1 cellular context compared by ENCODE assay signal in the genomic region with DNA sequence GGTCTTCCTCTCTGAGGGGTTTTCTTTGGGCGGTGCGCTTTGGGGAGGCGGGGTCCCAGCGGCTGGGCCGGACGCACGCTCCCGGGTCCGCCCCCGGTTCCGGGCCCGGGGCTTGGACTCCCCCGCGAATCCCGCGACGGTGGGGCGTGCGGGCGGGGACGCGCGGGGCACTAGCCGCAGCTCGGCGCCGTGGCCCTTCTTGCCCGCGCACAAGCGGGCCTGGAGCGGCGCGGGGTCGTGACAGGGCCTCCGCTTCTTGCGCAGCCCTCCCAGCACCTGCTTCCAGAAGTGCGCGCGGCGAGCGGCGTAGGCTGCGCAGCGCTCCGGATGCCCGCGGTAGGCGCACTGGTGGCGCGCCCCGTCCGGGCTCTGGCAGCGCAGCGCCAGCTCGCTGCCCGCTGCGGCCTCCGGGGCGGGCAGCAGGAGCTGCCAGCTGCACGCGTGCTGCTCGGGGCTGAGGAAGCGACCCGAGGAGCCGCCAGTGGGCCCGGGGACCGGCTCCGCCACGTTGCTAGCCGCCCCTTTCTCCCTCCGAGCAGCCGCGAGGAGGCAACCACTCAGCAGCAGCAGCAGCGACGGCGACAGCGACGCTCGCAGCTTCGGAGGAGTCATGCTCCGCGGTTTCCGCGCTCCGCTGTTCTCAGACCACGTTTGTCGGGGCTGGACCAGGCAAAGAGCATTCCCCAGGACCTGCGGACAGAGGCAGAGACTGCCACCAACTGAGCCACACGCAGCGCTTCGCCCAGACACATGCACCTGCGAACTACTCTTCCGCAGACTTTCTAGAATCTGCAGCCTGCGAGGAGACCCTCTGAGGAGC.
TF ChIP-seq lines count a peak whose summit lies in the region.

No MANE protein-coding gene starts in this region.

TF ChIP-seq in HepG2, 621 proteins besides CTCF, POLR2A, EP300 and RAD21 (continued from another document and continues in another):
- TF ChIP-seq SOX5 (CRISPR knock-in tag; IDR thresholded peaks at IDR 0.05; ENCODE audit: borderline replicate concordance) (peak; percentile 58; the same call in 1 of the 2 replicates), KAT2B (IDR thresholded peaks at IDR 0.05; ENCODE audit: borderline replicate concordance, low read depth, low read length) (no peak), NFKBIZ (CRISPR knock-in tag; IDR thresholded peaks at IDR 0.05) (0 out of 2 replicates have a peak, but pooled peaks have one; percentile 11), ZNF570 (CRISPR knock-in tag; IDR thresholded peaks at IDR 0.05; ENCODE audit: borderline replicate concordance) (no peak), ERF (CRISPR knock-in tag; IDR thresholded peaks at IDR 0.05) (no peak), ZMYM3 (CRISPR knock-in tag; IDR thresholded peaks at IDR 0.05) (no peak; the same call in 1 of the 2 replicates), ATF7-NPFF (CRISPR knock-in tag; IDR thresholded peaks at IDR 0.05; ENCODE audit: low read depth) (peak; percentile 89), HNRNPK (IDR thresholded peaks at IDR 0.05; ENCODE audit: low read depth, low read length, poor library complexity, severe bottlenecking) (no peak), ZNF101 (CRISPR knock-in tag; IDR thresholded peaks at IDR 0.05; ENCODE audit: borderline replicate concordance, low read depth) (no peak), ZNF251 (CRISPR knock-in tag; IDR thresholded peaks at IDR 0.05) (no peak), SPEN (CRISPR knock-in tag; IDR thresholded peaks at IDR 0.05; ENCODE audit: low read depth) (peak; percentile 47; the same call in 1 of the 2 replicates), SNAPC2 (CRISPR knock-in tag; IDR thresholded peaks at IDR 0.05) (no peak), XRCC5 (optimal IDR thresholded peaks at IDR 0.05; ENCODE audit: low read length) (peak; percentile 78), RXRB (CRISPR knock-in tag; IDR thresholded peaks at IDR 0.05; ENCODE audit: borderline replicate concordance) (peak; percentile 58; the same call in 1 of the 2 replicates), ZC3H13 (CRISPR knock-in tag; IDR thresholded peaks at IDR 0.05) (peak; percentile 85), ZNF605 (CRISPR knock-in tag; IDR thresholded peaks at IDR 0.05) (peak; percentile 80), KDM4B (CRISPR knock-in tag; IDR thresholded peaks at IDR 0.05) (0 out of 2 replicates have a peak, but pooled peaks have one; percentile 31), NFE2L2 (IDR thresholded peaks at IDR 0.05; ENCODE audit: low read length) (no peak), ZFY (CRISPR knock-in tag; IDR thresholded peaks at IDR 0.05) (peak; percentile 90), CENPX (CRISPR knock-in tag; IDR thresholded peaks at IDR 0.05) (no peak), FOSL1 (CRISPR knock-in tag; IDR thresholded peaks at IDR 0.05; ENCODE audit: borderline replicate concordance) (0 out of 2 replicates have a peak, but pooled peaks have one; percentile 25), ZNF430 (CRISPR knock-in tag; IDR thresholded peaks at IDR 0.05) (peak; percentile 76; the same call in 1 of the 2 replicates), SMARCE1 (IDR thresholded peaks at IDR 0.05; ENCODE audit: borderline replicate concordance) (no peak), GABPA (IDR thresholded peaks at IDR 0.05; ENCODE audit: low read depth, low read length) (no peak), GABPA (CRISPR knock-in tag; IDR thresholded peaks at IDR 0.05; ENCODE audit: low read depth) (peak; percentile 29; the same call in 1 of the 2 replicates), ZNF724P (CRISPR knock-in tag; IDR thresholded peaks at IDR 0.05; ENCODE audit: borderline replicate concordance) (peak; percentile 92; the same call in 1 of the 2 replicates)
- TF ChIP-seq, protein P1, sequence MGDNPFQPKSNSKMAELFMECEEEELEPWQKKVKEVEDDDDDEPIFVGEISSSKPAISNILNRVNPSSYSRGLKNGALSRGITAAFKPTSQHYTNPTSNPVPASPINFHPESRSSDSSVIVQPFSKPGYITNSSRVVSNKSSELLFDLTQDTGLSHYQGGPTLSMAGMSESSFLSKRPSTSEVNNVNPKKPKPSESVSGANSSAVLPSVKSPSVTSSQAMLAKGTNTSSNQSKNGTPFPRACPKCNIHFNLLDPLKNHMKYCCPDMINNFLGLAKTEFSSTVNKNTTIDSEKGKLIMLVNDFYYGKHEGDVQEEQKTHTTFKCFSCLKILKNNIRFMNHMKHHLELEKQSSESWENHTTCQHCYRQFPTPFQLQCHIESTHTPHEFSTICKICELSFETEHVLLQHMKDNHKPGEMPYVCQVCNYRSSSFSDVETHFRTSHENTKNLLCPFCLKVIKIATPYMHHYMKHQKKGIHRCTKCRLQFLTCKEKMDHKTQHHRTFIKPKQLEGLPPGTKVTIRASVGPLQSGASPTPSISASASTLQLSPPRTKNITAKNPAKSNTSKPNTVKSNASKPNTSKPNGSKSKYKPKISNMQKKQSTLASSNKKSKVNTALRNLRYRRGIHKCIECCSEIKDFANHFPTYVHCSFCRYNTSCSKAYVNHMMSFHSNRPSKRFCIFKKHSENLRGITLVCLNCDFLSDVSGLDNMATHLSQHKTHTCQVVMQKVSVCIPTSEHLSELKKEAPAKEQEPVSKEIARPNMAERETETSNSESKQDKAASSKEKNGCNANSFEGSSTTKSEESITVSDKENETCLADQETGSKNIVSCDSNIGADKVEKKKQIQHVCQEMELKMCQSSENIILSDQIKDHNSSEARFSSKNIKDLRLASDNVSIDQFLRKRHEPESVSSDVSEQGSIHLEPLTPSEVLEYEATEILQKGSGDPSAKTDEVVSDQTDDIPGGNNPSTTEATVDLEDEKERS (CRISPR knock-in tag; IDR thresholded peaks at IDR 0.05) = 0 out of 2 replicates have a peak, but pooled peaks have one; percentile 31
- TF ChIP-seq, protein P2, sequence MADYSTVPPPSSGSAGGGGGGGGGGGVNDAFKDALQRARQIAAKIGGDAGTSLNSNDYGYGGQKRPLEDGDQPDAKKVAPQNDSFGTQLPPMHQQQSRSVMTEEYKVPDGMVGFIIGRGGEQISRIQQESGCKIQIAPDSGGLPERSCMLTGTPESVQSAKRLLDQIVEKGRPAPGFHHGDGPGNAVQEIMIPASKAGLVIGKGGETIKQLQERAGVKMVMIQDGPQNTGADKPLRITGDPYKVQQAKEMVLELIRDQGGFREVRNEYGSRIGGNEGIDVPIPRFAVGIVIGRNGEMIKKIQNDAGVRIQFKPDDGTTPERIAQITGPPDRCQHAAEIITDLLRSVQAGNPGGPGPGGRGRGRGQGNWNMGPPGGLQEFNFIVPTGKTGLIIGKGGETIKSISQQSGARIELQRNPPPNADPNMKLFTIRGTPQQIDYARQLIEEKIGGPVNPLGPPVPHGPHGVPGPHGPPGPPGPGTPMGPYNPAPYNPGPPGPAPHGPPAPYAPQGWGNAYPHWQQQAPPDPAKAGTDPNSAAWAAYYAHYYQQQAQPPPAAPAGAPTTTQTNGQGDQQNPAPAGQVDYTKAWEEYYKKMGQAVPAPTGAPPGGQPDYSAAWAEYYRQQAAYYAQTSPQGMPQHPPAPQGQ (CRISPR knock-in tag; IDR thresholded peaks at IDR 0.05; ENCODE audit: borderline replicate concordance) = no peak
- TF ChIP-seq, protein P3, sequence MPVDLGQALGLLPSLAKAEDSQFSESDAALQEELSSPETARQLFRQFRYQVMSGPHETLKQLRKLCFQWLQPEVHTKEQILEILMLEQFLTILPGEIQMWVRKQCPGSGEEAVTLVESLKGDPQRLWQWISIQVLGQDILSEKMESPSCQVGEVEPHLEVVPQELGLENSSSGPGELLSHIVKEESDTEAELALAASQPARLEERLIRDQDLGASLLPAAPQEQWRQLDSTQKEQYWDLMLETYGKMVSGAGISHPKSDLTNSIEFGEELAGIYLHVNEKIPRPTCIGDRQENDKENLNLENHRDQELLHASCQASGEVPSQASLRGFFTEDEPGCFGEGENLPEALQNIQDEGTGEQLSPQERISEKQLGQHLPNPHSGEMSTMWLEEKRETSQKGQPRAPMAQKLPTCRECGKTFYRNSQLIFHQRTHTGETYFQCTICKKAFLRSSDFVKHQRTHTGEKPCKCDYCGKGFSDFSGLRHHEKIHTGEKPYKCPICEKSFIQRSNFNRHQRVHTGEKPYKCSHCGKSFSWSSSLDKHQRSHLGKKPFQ (CRISPR knock-in tag; IDR thresholded peaks at IDR 0.05; ENCODE audit: insufficient replicate concordance) = peak; percentile 78
- TF ChIP-seq, protein P4, sequence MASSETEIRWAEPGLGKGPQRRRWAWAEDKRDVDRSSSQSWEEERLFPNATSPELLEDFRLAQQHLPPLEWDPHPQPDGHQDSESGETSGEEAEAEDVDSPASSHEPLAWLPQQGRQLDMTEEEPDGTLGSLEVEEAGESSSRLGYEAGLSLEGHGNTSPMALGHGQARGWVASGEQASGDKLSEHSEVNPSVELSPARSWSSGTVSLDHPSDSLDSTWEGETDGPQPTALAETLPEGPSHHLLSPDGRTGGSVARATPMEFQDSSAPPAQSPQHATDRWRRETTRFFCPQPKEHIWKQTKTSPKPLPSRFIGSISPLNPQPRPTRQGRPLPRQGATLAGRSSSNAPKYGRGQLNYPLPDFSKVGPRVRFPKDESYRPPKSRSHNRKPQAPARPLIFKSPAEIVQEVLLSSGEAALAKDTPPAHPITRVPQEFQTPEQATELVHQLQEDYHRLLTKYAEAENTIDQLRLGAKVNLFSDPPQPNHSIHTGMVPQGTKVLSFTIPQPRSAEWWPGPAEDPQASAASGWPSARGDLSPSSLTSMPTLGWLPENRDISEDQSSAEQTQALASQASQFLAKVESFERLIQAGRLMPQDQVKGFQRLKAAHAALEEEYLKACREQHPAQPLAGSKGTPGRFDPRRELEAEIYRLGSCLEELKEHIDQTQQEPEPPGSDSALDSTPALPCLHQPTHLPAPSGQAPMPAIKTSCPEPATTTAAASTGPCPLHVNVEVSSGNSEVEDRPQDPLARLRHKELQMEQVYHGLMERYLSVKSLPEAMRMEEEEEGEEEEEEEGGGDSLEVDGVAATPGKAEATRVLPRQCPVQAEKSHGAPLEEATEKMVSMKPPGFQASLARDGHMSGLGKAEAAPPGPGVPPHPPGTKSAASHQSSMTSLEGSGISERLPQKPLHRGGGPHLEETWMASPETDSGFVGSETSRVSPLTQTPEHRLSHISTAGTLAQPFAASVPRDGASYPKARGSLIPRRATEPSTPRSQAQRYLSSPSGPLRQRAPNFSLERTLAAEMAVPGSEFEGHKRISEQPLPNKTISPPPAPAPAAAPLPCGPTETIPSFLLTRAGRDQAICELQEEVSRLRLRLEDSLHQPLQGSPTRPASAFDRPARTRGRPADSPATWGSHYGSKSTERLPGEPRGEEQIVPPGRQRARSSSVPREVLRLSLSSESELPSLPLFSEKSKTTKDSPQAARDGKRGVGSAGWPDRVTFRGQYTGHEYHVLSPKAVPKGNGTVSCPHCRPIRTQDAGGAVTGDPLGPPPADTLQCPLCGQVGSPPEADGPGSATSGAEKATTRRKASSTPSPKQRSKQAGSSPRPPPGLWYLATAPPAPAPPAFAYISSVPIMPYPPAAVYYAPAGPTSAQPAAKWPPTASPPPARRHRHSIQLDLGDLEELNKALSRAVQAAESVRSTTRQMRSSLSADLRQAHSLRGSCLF (CRISPR knock-in tag; IDR thresholded peaks at IDR 0.05; ENCODE audit: borderline replicate concordance) = no peak
- TF ChIP-seq, protein P5, sequence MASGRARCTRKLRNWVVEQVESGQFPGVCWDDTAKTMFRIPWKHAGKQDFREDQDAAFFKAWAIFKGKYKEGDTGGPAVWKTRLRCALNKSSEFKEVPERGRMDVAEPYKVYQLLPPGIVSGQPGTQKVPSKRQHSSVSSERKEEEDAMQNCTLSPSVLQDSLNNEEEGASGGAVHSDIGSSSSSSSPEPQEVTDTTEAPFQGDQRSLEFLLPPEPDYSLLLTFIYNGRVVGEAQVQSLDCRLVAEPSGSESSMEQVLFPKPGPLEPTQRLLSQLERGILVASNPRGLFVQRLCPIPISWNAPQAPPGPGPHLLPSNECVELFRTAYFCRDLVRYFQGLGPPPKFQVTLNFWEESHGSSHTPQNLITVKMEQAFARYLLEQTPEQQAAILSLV (CRISPR knock-in tag; IDR thresholded peaks at IDR 0.05; ENCODE audit: borderline replicate concordance) = peak; percentile 80; the same call in 1 of the 2 replicates
- TF ChIP-seq, protein P6, sequence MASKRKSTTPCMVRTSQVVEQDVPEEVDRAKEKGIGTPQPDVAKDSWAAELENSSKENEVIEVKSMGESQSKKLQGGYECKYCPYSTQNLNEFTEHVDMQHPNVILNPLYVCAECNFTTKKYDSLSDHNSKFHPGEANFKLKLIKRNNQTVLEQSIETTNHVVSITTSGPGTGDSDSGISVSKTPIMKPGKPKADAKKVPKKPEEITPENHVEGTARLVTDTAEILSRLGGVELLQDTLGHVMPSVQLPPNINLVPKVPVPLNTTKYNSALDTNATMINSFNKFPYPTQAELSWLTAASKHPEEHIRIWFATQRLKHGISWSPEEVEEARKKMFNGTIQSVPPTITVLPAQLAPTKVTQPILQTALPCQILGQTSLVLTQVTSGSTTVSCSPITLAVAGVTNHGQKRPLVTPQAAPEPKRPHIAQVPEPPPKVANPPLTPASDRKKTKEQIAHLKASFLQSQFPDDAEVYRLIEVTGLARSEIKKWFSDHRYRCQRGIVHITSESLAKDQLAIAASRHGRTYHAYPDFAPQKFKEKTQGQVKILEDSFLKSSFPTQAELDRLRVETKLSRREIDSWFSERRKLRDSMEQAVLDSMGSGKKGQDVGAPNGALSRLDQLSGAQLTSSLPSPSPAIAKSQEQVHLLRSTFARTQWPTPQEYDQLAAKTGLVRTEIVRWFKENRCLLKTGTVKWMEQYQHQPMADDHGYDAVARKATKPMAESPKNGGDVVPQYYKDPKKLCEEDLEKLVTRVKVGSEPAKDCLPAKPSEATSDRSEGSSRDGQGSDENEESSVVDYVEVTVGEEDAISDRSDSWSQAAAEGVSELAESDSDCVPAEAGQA (IDR thresholded peaks at IDR 0.05; ENCODE audit: low read depth) = peak; percentile 62; the same call in 1 of the 2 replicates
- TF ChIP-seq, protein P6 (CRISPR knock-in tag; IDR thresholded peaks at IDR 0.05; ENCODE audit: borderline replicate concordance) = no peak
- TF ChIP-seq, protein P7, sequence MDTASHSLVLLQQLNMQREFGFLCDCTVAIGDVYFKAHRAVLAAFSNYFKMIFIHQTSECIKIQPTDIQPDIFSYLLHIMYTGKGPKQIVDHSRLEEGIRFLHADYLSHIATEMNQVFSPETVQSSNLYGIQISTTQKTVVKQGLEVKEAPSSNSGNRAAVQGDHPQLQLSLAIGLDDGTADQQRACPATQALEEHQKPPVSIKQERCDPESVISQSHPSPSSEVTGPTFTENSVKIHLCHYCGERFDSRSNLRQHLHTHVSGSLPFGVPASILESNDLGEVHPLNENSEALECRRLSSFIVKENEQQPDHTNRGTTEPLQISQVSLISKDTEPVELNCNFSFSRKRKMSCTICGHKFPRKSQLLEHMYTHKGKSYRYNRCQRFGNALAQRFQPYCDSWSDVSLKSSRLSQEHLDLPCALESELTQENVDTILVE (CRISPR knock-in tag; IDR thresholded peaks at IDR 0.05) = 0 out of 2 replicates have a peak, but pooled peaks have one; percentile 15
